12 cellular contexts compared by ENCODE assay signal in the genomic region with DNA sequence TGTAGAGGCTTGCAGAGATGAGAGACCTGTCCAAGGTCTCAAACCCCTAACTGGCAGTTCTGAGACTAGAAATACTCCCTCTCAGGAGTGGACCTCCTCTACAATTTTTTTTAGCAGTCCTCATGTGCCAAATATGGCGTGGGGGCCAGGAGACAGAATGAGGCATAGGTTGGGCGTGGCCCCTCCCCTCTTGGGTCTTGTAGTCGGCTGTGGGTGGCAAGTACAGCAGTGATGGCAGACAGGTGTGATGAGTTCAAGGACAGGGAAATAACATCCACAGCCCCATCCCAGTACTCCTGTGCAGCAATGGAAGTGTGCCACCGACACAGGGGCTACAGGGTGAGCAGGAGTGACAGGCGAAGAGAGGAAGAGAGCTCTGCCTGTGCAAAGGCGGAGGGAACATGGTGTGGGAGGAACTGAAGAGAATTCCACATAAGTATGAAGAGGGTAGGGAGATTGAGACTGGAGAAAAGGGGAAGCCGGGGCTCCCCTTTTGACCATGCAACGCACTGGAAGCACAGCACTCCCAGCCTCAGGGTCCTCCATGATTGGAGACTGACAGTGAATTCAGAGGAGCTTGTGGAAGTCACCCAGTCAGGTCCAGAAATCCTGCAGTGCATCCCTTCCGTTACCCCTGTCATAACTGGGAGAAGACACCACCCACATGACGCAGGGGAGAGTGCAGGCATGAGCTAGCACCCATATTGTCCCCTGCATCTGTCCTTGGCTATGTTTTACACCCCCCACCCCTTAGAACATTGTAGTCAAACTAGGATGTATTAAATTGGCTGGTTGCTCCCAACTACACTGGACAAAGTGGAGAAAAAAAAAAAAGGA. TPM values are rescaled to one million over a fixed set of nuclear protein-coding genes. Genes with fewer than 3 reads are reported as not detected.
A peak's percentile ranks its signal among the peaks of the same experiment; 100 is the strongest.
DNase-seq lines count a peak whose midpoint lies in the region; ATAC-seq and TF ChIP-seq lines count a peak whose summit lies in the region.
"Had no signal": no experiment of that assay in that cellular context is flagged by ENCODE, and none has a peak within 500 bp of the region (broad histone marks: within the 10 kb centered on the region; RNA-seq: fewer than 3 reads in every experiment).

No MANE protein-coding gene starts in this region.

- peak; percentile 18 for DNase-seq in stimulated activated CD4-positive, alpha-beta T cell treated with anti-CD3 and anti-CD28 coated beads, Interleukin-4, amount 100 ng/mL, for 1 hour
- no peak for DNase-seq in stimulated activated CD4-positive, alpha-beta T cell treated with anti-CD3 and anti-CD28 coated beads, Interleukin-2, amount 100 ng/mL, for 24 hours
- DNase-seq in WTC11 (ENCODE audit: low spot score) (no peak), mesendoderm (no peak), hepatic stellate cell (ENCODE audit: low spot score) (no peak)
- DNase-seq in NK-92 treated with Interleukin-12 subunit alpha and Interleukin-12 subunit beta, amount 100 ng/mL, for 24 hours (lab: John Stamatoyannopoulos, UW) = no peak
- DNase-seq: CD4-positive, alpha-beta T cell; uterus had no signal

- no peak overlapping the region for H3K56ac ChIP-seq in mesendoderm (ENCODE audit: low read length)

- no peaks in the 10 kb centered on the region for H3K79me2 ChIP-seq in mesendoderm (ENCODE audit: control insufficient read depth, insufficient read depth, low read length)

- peaks cover 20% of the 10 kb centered on the region; the same call in 1 of the 2 replicates for H3K36me3 Mint-ChIP-seq in WTC11

- H4K5ac ChIP-seq in mesendoderm (ENCODE audit: low read length) = no peak overlapping the region

- H3K36me3 ChIP-seq in mesodermal cell (ENCODE audit: control insufficient read depth, insufficient read depth, low read length) (peaks cover 47% of the 10 kb centered on the region), mesendoderm (ENCODE audit: control insufficient read depth, insufficient read depth, low read length) (peaks cover 13% of the 10 kb centered on the region)
- H3K36me3 ChIP-seq: uterus had no signal

- H2AK5ac ChIP-seq in mesendoderm (ENCODE audit: low read length) = no peak overlapping the region

- POLR2A ChIA-PET in WTC11 (lab: Charles Lee) = interaction anchor here (1.6 kb wide), 1 partner anchor 13 kb away, joined by 4 read pairs; no protein-coding TSS in a partner anchor

- H3K4ac ChIP-seq in mesendoderm (ENCODE audit: low read depth, low read length) = no peak overlapping the region

- H3K27ac ChIP-seq in mesodermal cell (ENCODE audit: low read depth, low read length, severe bottlenecking) = peak overlapping the region; percentile 16
- no peak overlapping the region for H3K27ac ChIP-seq in mesendoderm (ENCODE audit: low read depth, low read length)
- H3K27ac ChIP-seq: uterus had no signal

- no peak overlapping the region for H3K18ac ChIP-seq in mesendoderm (ENCODE audit: low read length)

- no peak overlapping the region for H3K4me2 ChIP-seq in mesendoderm (ENCODE audit: low read length)

- H2BK5ac ChIP-seq in mesendoderm (ENCODE audit: low read length) = no peak overlapping the region

- no peak for TF ChIP-seq CTCF in WTC11 (IDR thresholded peaks at IDR 0.05)

- no peaks in the 10 kb centered on the region; the same call in 1 of the 2 replicates for H3K27me3 Mint-ChIP-seq in WTC11 (ENCODE audit: low read depth)
- H3K27me3 Mint-ChIP-seq: CD4-positive, alpha-beta T cell had no signal

- no peak overlapping the region for H2BK120ac ChIP-seq in mesendoderm (ENCODE audit: low read depth, low read length)

- H4K8ac ChIP-seq in mesendoderm (ENCODE audit: low read depth, low read length) = no peak overlapping the region

- CTCF ChIA-PET in WTC11 (lab: Charles Lee) = interaction anchor here (1.2 to 1.8 kb wide), 4 partner anchors 18 to 154 kb away, joined by 3 to 5 read pairs (median 4); no protein-coding TSS in a partner anchor

- H3K23ac ChIP-seq in mesendoderm (ENCODE audit: low read length) = no peak overlapping the region

- H3K4me1 ChIP-seq in mesodermal cell (ENCODE audit: control insufficient read depth, insufficient read depth, low read length, poor library complexity, severe bottlenecking) (no peaks in the 10 kb centered on the region), mesendoderm (ENCODE audit: control insufficient read depth, low read depth, low read length) (no peaks in the 10 kb centered on the region)
- H3K4me1 ChIP-seq: uterus had no signal

- 93 to 97% methylated on average over 7 of the region's 10 CpGs for WGBS in mesodermal cell (ENCODE audit: insufficient coverage in 2 of 2), 2 experiments
- no CpG with 5 or more reads among the region's 10 CpGs for whole genome bisulfite sequencing in mesendoderm (ENCODE audit: extremely low coverage, insufficient coverage, low lambda C conversion rate)

- ATAC-seq in WTC11 = no peak
- ATAC-seq in GM18861 (IDR thresholded peaks at IDR 0.05; ENCODE audit: unreplicated experiment) = no peak
- ATAC-seq: esophagus mucosa had no signal

- no peaks in the 10 kb centered on the region for H3K9me3 ChIP-seq in mesodermal cell (ENCODE audit: control insufficient read depth, low read length)
- H3K9me3 ChIP-seq: uterus had no signal

- peak overlapping the region; percentile 77; the same call in 1 of the 2 replicates for H3K27ac Mint-ChIP-seq in WTC11
- H3K27ac Mint-ChIP-seq: CD4-positive, alpha-beta T cell had no signal

- no peak overlapping the region for H3K4me3 ChIP-seq in mesodermal cell (ENCODE audit: extremely low read depth, insufficient read depth, low read length, poor library complexity, severe bottlenecking)
- no peak overlapping the region for H3K4me3 ChIP-seq in mesendoderm (ENCODE audit: low read length)
- H3K4me3 ChIP-seq: uterus had no signal

- H3K4me1 Mint-ChIP-seq in WTC11 = peaks cover 14% of the 10 kb centered on the region

- H3K27me3 ChIP-seq in mesendoderm (ENCODE audit: insufficient read depth, low read length, poor library complexity) = no peaks in the 10 kb centered on the region
- H3K27me3 ChIP-seq: uterus had no signal

- no peaks in the 10 kb centered on the region for H3K9me3 Mint-ChIP-seq in WTC11
- H3K9me3 Mint-ChIP-seq: CD4-positive, alpha-beta T cell had no signal

- no peak overlapping the region for H3K9ac ChIP-seq in mesendoderm (ENCODE audit: low read length)

- H3K4me3 Mint-ChIP-seq in WTC11 = no peak overlapping the region
- H3K4me3 Mint-ChIP-seq: CD4-positive, alpha-beta T cell had no signal

- H2BK15ac ChIP-seq in mesendoderm (replicated peaks; ENCODE audit: low read depth) = no peak overlapping the region

- no peaks in the 10 kb centered on the region for H3K79me1 ChIP-seq in mesendoderm (ENCODE audit: low read length)

TF ChIP-seq in WTC11, 78 proteins besides CTCF, POLR2A, EP300 and RAD21 (continues in another document):
- TF ChIP-seq, protein P1, sequence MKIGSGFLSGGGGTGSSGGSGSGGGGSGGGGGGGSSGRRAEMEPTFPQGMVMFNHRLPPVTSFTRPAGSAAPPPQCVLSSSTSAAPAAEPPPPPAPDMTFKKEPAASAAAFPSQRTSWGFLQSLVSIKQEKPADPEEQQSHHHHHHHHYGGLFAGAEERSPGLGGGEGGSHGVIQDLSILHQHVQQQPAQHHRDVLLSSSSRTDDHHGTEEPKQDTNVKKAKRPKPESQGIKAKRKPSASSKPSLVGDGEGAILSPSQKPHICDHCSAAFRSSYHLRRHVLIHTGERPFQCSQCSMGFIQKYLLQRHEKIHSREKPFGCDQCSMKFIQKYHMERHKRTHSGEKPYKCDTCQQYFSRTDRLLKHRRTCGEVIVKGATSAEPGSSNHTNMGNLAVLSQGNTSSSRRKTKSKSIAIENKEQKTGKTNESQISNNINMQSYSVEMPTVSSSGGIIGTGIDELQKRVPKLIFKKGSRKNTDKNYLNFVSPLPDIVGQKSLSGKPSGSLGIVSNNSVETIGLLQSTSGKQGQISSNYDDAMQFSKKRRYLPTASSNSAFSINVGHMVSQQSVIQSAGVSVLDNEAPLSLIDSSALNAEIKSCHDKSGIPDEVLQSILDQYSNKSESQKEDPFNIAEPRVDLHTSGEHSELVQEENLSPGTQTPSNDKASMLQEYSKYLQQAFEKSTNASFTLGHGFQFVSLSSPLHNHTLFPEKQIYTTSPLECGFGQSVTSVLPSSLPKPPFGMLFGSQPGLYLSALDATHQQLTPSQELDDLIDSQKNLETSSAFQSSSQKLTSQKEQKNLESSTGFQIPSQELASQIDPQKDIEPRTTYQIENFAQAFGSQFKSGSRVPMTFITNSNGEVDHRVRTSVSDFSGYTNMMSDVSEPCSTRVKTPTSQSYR (CRISPR knock-in tag; IDR thresholded peaks at IDR 0.05) = no peak
- TF ChIP-seq CREM (CRISPR knock-in tag; IDR thresholded peaks at IDR 0.05) (no peak), CBFB (CRISPR knock-in tag; IDR thresholded peaks at IDR 0.05; ENCODE audit: low read depth) (no peak), ZNF416 (CRISPR knock-in tag; IDR thresholded peaks at IDR 0.05) (no peak), ZNF263 (CRISPR knock-in tag; IDR thresholded peaks at IDR 0.05; ENCODE audit: low read depth) (no peak)
- TF ChIP-seq, protein P2, sequence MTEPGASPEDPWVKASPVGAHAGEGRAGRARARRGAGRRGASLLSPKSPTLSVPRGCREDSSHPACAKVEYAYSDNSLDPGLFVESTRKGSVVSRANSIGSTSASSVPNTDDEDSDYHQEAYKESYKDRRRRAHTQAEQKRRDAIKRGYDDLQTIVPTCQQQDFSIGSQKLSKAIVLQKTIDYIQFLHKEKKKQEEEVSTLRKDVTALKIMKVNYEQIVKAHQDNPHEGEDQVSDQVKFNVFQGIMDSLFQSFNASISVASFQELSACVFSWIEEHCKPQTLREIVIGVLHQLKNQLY (CRISPR knock-in tag; IDR thresholded peaks at IDR 0.05) = no peak
- TF ChIP-seq, protein P3, sequence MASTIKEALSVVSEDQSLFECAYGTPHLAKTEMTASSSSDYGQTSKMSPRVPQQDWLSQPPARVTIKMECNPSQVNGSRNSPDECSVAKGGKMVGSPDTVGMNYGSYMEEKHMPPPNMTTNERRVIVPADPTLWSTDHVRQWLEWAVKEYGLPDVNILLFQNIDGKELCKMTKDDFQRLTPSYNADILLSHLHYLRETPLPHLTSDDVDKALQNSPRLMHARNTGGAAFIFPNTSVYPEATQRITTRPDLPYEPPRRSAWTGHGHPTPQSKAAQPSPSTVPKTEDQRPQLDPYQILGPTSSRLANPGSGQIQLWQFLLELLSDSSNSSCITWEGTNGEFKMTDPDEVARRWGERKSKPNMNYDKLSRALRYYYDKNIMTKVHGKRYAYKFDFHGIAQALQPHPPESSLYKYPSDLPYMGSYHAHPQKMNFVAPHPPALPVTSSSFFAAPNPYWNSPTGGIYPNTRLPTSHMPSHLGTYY (CRISPR knock-in tag; IDR thresholded peaks at IDR 0.05) = no peak

RNA-seq across cellular contexts. Expression of a gene that starts 14.8 kb away (rescaled TPM):
- not detected in 3 replicates for total RNA-seq in WTC11 (2021)
- polyA plus RNA-seq in mesodermal cell (2013, experiment 1 of 2) = 0.26 TPM
- not detected for polyA plus RNA-seq in mesodermal cell (2013, experiment 2 of 2)
- polyA plus RNA-seq in mesendoderm (2013, experiment 1 of 2) = not detected
- polyA plus RNA-seq in mesendoderm (2013, experiment 2 of 2) = not detected
- total RNA-seq: CD4-positive, alpha-beta T cell; esophagus mucosa; osteoblast had no signal

RNA-seq across cellular contexts. Expression of a gene that starts 15.0 kb away (rescaled TPM):
- 21.4 to 30.8 TPM (median 21.7 TPM) in 3 replicates for total RNA-seq in WTC11 (2021)
- 86.7 TPM for polyA plus RNA-seq in mesodermal cell (2013, experiment 1 of 2)
- polyA plus RNA-seq in mesodermal cell (2013, experiment 2 of 2) = 84.5 TPM
- 23.1 TPM for polyA plus RNA-seq in mesendoderm (2013, experiment 1 of 2)
- polyA plus RNA-seq in mesendoderm (2013, experiment 2 of 2) = 23.7 TPM

RNA-seq across cellular contexts. Expression of a gene that starts 42.4 kb away (rescaled TPM):
- 2.6 to 2.8 TPM (median 2.7 TPM) in 3 replicates for total RNA-seq in WTC11 (2021)
- polyA plus RNA-seq in mesodermal cell (2013, experiment 1 of 2) = 0.44 TPM
- polyA plus RNA-seq in mesodermal cell (2013, experiment 2 of 2) = 0.30 TPM
- 0.41 TPM for polyA plus RNA-seq in mesendoderm (2013, experiment 1 of 2)
- polyA plus RNA-seq in mesendoderm (2013, experiment 2 of 2) = 0.52 TPM
